In the genomic region with DNA sequence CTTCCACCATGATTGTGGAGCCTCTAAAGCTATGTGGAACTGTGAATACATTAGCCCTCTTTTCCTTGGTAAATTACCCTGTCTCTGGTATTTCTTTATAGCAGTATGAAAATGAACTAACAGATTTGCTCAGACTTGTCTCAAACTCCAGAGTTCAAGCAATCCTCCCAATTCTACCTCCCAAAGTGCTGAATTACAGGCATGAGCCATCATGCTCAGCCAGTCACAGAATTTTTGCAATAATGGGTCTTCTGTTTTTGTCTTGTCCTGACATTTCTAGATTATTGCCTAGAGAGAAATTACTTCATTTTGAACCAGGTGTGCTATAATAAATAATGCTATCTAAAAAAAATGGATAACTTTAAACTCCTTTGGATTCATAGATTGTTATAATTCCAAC, we compare ENCODE assay signal across 33 cellular contexts.
"Had no signal": no experiment of that assay in that cellular context is flagged by ENCODE, and none has a peak within 500 bp of the region (broad histone marks: within the 10 kb centered on the region; RNA-seq: fewer than 3 reads in every experiment).

No MANE protein-coding gene starts in this region.

- H3K9me3 ChIP-seq: adrenal gland, body of pancreas, breast epithelium had no signal

- DNase-seq: activated effector memory CD4-positive, alpha-beta T cell treated with anti-CD3 and anti-CD28 coated beads, Interleukin-2, amount 50 U/mL, for 16 hours; activated effector memory CD4-positive, alpha-beta T cell treated with Interleukin-2 at 50 U/mL for 16 hours; activated gamma-delta T cell; activated gamma-delta T cell treated with Interleukin-2 at 50 U/mL for 16 hours; activated naive CD4-positive, alpha-beta T cell; activated naive CD4-positive, alpha-beta T cell treated with anti-CD3 and anti-CD28 coated beads for 36 hours; activated naive CD4-positive, alpha-beta T cell treated with anti-CD3 and anti-CD28 coated beads, Interleukin-2, amount 10 ng/mL, durations not matched to agents 7 days and 5 days; activated naive CD4-positive, alpha-beta T cell treated with anti-CD3 and anti-CD28 coated beads, Interleukin-2, amount 50 U/mL, for 16 hours; activated naive CD4-positive, alpha-beta T cell treated with Interleukin-2 at 50 U/mL for 16 hours; activated naive CD8-positive, alpha-beta T cell treated with anti-CD3 and anti-CD28 coated beads for 36 hours; activated naive CD8-positive, alpha-beta T cell treated with anti-CD3 and anti-CD28 coated beads, Interleukin-2, amount 10 ng/mL, durations not matched to agents 7 days and 5 days; activated naive CD8-positive, alpha-beta T cell treated with anti-CD3 and anti-CD28 coated beads, Interleukin-2, amount 50 U/mL, for 24 hours; activated T-cell treated with anti-CD3 and anti-CD28 coated beads for 4 hours; activated T-cell treated with anti-CD3 and anti-CD28 coated beads, Interleukin-2, amount 50 U/mL, for 1 hour; activated T-cell treated with anti-CD3 and anti-CD28 coated beads, Interleukin-2, amount 50 U/mL, for 24 hours; activated T-cell treated with anti-CD3 and anti-CD28 coated beads, Interleukin-2, amount 50 U/mL, for 4 hours; activated T-cell treated with anti-CD3 and anti-CD28 coated beads, Interleukin-2, amount 50 U/mL, for 48 hours; activated T-cell treated with anti-CD3 and anti-CD28 coated beads, Interleukin-2, amount 50 U/mL, for 72 hours; adrenal gland; amniotic stem cell; amygdala; anterior cingulate cortex; aorta; body of pancreas; brain microvascular endothelial cell; caudate nucleus; central memory CD4-positive, alpha-beta T cell; cerebellar nuclear complex had no signal

- FAIRE-seq: astrocyte had no signal

- H3K4me1 ChIP-seq: adrenal gland, body of pancreas, breast epithelium had no signal

- H3K4me3 ChIP-seq: adrenal gland, body of pancreas, breast epithelium, cardiac muscle cell had no signal

- H3K27me3 ChIP-seq: adrenal gland, body of pancreas, brain microvascular endothelial cell, breast epithelium, cardiac muscle cell had no signal

- ATAC-seq: activated naive CD4-positive, alpha-beta T cell treated with anti-CD3 and anti-CD28 coated beads, Interleukin-2, amount 50 U/mL, for 72 hours; activated naive CD8-positive, alpha-beta T cell treated with anti-CD3 and anti-CD28 coated beads, Interleukin-2, amount 50 U/mL, for 24 hours; activated T-cell treated with anti-CD3 and anti-CD28 coated beads, Interleukin-2, amount 50 U/mL, for 4 hours; activated T-cell treated with anti-CD3 and anti-CD28 coated beads, Interleukin-2, amount 50 U/mL, for 72 hours; activated T-helper 17 cell treated with anti-CD3 and anti-CD28 coated beads, Interleukin-2, amount 50 U/mL, for 72 hours; body of pancreas had no signal

- H3K36me3 ChIP-seq: adrenal gland, brain microvascular endothelial cell, breast epithelium, cardiac muscle cell had no signal

- H3K27ac ChIP-seq: adrenal gland, body of pancreas, brain microvascular endothelial cell, breast epithelium, cardiac muscle cell had no signal
